18 cellular contexts compared by ENCODE assay signal in genomic region chr11:122285021-122285420, GRCh38.
DNase-seq lines count a peak whose midpoint lies in the region; ATAC-seq and TF ChIP-seq lines count a peak whose summit lies in the region.
"Had no signal": no experiment of that assay in that cellular context is flagged by ENCODE, and none has a peak within 500 bp of the region (broad histone marks: within the 10 kb centered on the region; RNA-seq: fewer than 3 reads in every experiment).

No MANE protein-coding gene starts in this region.

- DNase-seq in IMR-90 (peak; percentile 69), dorsolateral prefrontal cortex (no peak), T-helper 2 cell (no peak), breast epithelium (ENCODE audit: low spot score in 2 of 2) (no peak)
- no peak for DNase-seq in central memory CD4-positive, alpha-beta T cell
- DNase-seq: ACHN; Calu3; CD4-positive, alpha-beta memory T cell; DMS79 treated with DMSO at 0.1 percent for 48 hours; EL; GOT3; H7; HFFc6 had no signal

- H3K27ac ChIP-seq in IMR-90 (ENCODE audit: insufficient read depth, low read length) (peak overlapping the region; percentile 75; the same call in 1 of the 2 replicates), dorsolateral prefrontal cortex (peak overlapping the region in 48 of 59 donors; percentile 2 to 79 (median 46)), breast epithelium (no peak overlapping the region)
- H3K27ac ChIP-seq: BLaER1 had no signal

- TF ChIP-seq RAD21 in IMR-90 (IDR thresholded peaks at IDR 0.05; ENCODE audit: low read length) = no peak

- H3K36me3 ChIP-seq in IMR-90 (ENCODE audit: control insufficient read depth, insufficient read depth, low read length) (peaks cover 12% of the 10 kb centered on the region), neuron (ENCODE audit: insufficient read depth, low read length) (no peaks in the 10 kb centered on the region), breast epithelium (no peaks in the 10 kb centered on the region)
- H3K36me3 ChIP-seq: BLaER1 had no signal

- no peak overlapping the region for H3K56ac ChIP-seq in IMR-90 (ENCODE audit: extremely low read depth, insufficient read depth, low read length)

- H3K23ac ChIP-seq in IMR-90 (ENCODE audit: low read depth, low read length) = no peak overlapping the region

- no peak overlapping the region; the same call in 1 of the 2 replicates for H3K4ac ChIP-seq in IMR-90 (ENCODE audit: low read depth, low read length)

- no TSS peak for BruUV-seq in IMR-90 (replicated peaks; lab: Mats Ljungman, UMichigan)

- H3K9me1 ChIP-seq in IMR-90 (ENCODE audit: insufficient read depth, low read length) = no peaks in the 10 kb centered on the region

- H2AFZ ChIP-seq in IMR-90 (replicated peaks; ENCODE audit: low read length, poor library complexity) (no peak overlapping the region), neuron (ENCODE audit: low read depth, low read length) (peak overlapping the region; percentile 28)

- H4K5ac ChIP-seq in IMR-90 (ENCODE audit: low read depth, low read length) = no peak overlapping the region

- intact Hi-C loops in IMR-90 (cut with micrococcal nuclease) (loop anchor here (5.0 kb wide), 1 partner anchor 48 kb away; no protein-coding TSS in a partner anchor), dorsolateral prefrontal cortex (cut with DNase I) (no loop called here), breast epithelium (cut with DNase I; ENCODE audit: low total_unique reads) (no loop called here)

- peak overlapping the region; percentile 6; the same call in 1 of the 2 replicates for H2BK120ac ChIP-seq in IMR-90 (ENCODE audit: low read depth, low read length)

- no peak overlapping the region; the same call in 2 of the 3 replicates for H2BK15ac ChIP-seq in IMR-90 (ENCODE audit: low read depth, low read length)

- no peak overlapping the region for H3K4me3 ChIP-seq in IMR-90 (ENCODE audit: insufficient read depth, low read depth, low read length)
- no peak overlapping the region for H3K4me3 ChIP-seq in dorsolateral prefrontal cortex
- no peak overlapping the region for H3K4me3 ChIP-seq in neuron (ENCODE audit: low read length)
- no peak overlapping the region for H3K4me3 ChIP-seq in breast epithelium
- H3K4me3 ChIP-seq: BLaER1, GM12878 had no signal

- H3K9ac ChIP-seq in IMR-90 (ENCODE audit: low read depth, low read length) = no peak overlapping the region
- H3K9ac ChIP-seq: BLaER1 had no signal

- no peaks in the 10 kb centered on the region for H4K20me1 ChIP-seq in IMR-90 (ENCODE audit: insufficient read depth, low read length)
- H4K20me1 ChIP-seq: BLaER1 had no signal

- H2AK5ac ChIP-seq in IMR-90 (ENCODE audit: low read depth, low read length) = no peak overlapping the region

- no peak overlapping the region for H3K4me2 ChIP-seq in IMR-90 (ENCODE audit: low read depth, low read length)
- H3K4me2 ChIP-seq: BLaER1 had no signal

- no peaks in the 10 kb centered on the region for H3K79me1 ChIP-seq in IMR-90 (ENCODE audit: low read depth in 1 of 2, low read length in 2 of 2)

- H3K4me1 ChIP-seq in IMR-90 (ENCODE audit: control insufficient read depth, insufficient read depth, low read length) (peaks cover 8% of the 10 kb centered on the region), neuron (ENCODE audit: insufficient read depth, low read length) (peaks cover 13% of the 10 kb centered on the region), breast epithelium (no peaks in the 10 kb centered on the region)

- dilution Hi-C loops in IMR-90 (cut with HindIII; ENCODE audit: low sequenced_read_pairs, unreplicated experiment) = no loop called here

- H3K9me3 ChIP-seq in IMR-90 (ENCODE audit: control insufficient read depth, insufficient read depth, low read length) = no peaks in the 10 kb centered on the region
- H3K9me3 ChIP-seq in neuron (ENCODE audit: low read length) = no peaks in the 10 kb centered on the region
- H3K9me3 ChIP-seq in breast epithelium = no peaks in the 10 kb centered on the region
- H3K9me3 ChIP-seq: BLaER1 had no signal

- POLR2A ChIA-PET in IMR-90 (lab: Charles Lee; ENCODE audit: unreplicated experiment) = no interaction called here

- H2BK20ac ChIP-seq in IMR-90 (ENCODE audit: low read depth, low read length) = no peak overlapping the region

- H3K14ac ChIP-seq in IMR-90 (replicated peaks; ENCODE audit: low read depth, low read length) = no peak overlapping the region

- CTCF ChIA-PET in IMR-90 (lab: Yijun Ruan, JAX) = no interaction called here

- peak; percentile 95 for ATAC-seq in IMR-90 (ENCODE audit: low read depth)
- no peak for ATAC-seq in HG02938 (IDR thresholded peaks at IDR 0.05; ENCODE audit: unreplicated experiment)
- ATAC-seq: GM12878, HCT116 had no signal

- H4K8ac ChIP-seq in IMR-90 (ENCODE audit: low read depth in 2 of 2, low read length in 2 of 2) = no peak overlapping the region

- no peak overlapping the region for H3K18ac ChIP-seq in IMR-90 (ENCODE audit: low read depth, low read length)

- peak overlapping the region; percentile 0 for H2BK5ac ChIP-seq in IMR-90 (ENCODE audit: low read depth, low read length, poor library complexity, severe bottlenecking)

- peak overlapping the region; percentile 56; the same call in 1 of the 2 replicates for H4K91ac ChIP-seq in IMR-90 (ENCODE audit: insufficient read depth, low read depth, low read length)

- in situ Hi-C loops in IMR-90 (cut with MboI; ENCODE audit: low sequenced_read_pairs) = no loop called here

- no peak overlapping the region for H2AK9ac ChIP-seq in IMR-90 (replicated peaks; ENCODE audit: low read depth, low read length, poor library complexity)

- no peaks in the 10 kb centered on the region for H3K27me3 ChIP-seq in IMR-90 (ENCODE audit: control insufficient read depth, insufficient read depth, low read length)
- H3K27me3 ChIP-seq in dorsolateral prefrontal cortex = no peaks in the 10 kb centered on the region
- no peaks in the 10 kb centered on the region for H3K27me3 ChIP-seq in neuron (ENCODE audit: insufficient read depth, low read length)
- H3K27me3 ChIP-seq in breast epithelium = no peaks in the 10 kb centered on the region
- H3K27me3 ChIP-seq: BLaER1 had no signal

- TF ChIP-seq CTCF in IMR-90 (conservative IDR thresholded peaks at IDR 0.05; ENCODE audit: low read depth, low read length) (no peak), dorsolateral prefrontal cortex (IDR thresholded peaks at IDR 0.05 in 54 of 56, conservative IDR thresholded peaks at IDR 0.05 in 2 of 56; ENCODE audit: low read depth in 1 of 56, partially characterized antibody in 56 of 56) (no peak), breast epithelium (IDR thresholded peaks at IDR 0.05) (no peak)

- no CpG with 5 or more reads among the region's 1 CpG for WGBS in IMR-90 (ENCODE audit: extremely low coverage in 2 of 2, insufficient read length in 1 of 2), 2 experiments

- TF ChIP-seq POLR2A in IMR-90 (IDR thresholded peaks at IDR 0.05; ENCODE audit: low read depth, low read length) (no peak), breast epithelium (IDR thresholded peaks at IDR 0.05) (no peak)

TF ChIP-seq in IMR-90, 13 proteins besides CTCF, POLR2A, EP300 and RAD21:
- TF ChIP-seq BHLHE40 (IDR thresholded peaks at IDR 0.05; ENCODE audit: low read depth, low read length) (peak; percentile 63; the same call in 1 of the 2 replicates), NFE2L2 (IDR thresholded peaks at IDR 0.05; ENCODE audit: low read depth, low read length) (no peak), USF2 (IDR thresholded peaks at IDR 0.05; ENCODE audit: low read depth, low read length) (no peak), FOS (IDR thresholded peaks at IDR 0.05; ENCODE audit: low read depth, low read length) (no peak)

Comparison
In these comparisons a context has a peak if more than half of its experiments do, and no peak if none do; other contexts are left out.
1. H3K27ac ChIP-seq: peak in IMR-90 (single experiment) and dorsolateral prefrontal cortex (48 of 59); none in breast epithelium (0 of 2).